In the genomic region with DNA sequence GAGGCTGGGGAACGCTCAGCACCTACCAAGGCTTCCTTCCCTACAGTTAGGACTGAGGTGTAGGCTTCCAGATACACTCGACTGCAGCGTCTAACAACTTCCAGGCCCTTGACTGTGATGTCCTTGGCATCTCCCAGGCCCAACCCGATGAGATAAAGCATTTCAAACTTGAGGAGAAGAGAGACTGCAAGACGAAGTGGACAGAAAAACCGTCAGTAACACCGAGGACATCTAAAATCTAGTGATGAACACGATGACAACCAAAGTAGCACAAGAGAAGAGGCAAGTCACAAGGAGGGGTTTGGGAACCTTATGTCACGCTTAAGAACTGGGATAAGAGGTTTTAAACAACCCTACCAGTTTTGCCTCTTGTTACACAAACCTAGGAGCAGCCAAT, we compare ENCODE assay signal across 1 cellular context.
TF ChIP-seq lines count a peak whose summit lies in the region.

No MANE protein-coding gene starts in this region.

TF ChIP-seq in WTC11, 78 proteins besides CTCF, POLR2A, EP300 and RAD21 (continued from another document):
- TF ChIP-seq, protein P1, sequence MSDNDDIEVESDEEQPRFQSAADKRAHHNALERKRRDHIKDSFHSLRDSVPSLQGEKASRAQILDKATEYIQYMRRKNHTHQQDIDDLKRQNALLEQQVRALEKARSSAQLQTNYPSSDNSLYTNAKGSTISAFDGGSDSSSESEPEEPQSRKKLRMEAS (CRISPR knock-in tag; IDR thresholded peaks at IDR 0.05): no peak
- TF ChIP-seq SMAD3 (CRISPR knock-in tag; IDR thresholded peaks at IDR 0.05; ENCODE audit: borderline replicate concordance): no peak
- TF ChIP-seq, protein P2, sequence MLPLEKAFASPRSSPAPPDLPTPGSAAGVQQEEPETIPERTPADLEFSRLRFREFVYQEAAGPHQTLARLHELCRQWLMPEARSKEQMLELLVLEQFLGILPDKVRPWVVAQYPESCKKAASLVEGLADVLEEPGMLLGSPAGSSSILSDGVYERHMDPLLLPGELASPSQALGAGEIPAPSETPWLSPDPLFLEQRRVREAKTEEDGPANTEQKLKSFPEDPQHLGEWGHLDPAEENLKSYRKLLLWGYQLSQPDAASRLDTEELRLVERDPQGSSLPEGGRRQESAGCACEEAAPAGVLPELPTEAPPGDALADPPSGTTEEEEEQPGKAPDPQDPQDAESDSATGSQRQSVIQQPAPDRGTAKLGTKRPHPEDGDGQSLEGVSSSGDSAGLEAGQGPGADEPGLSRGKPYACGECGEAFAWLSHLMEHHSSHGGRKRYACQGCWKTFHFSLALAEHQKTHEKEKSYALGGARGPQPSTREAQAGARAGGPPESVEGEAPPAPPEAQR (CRISPR knock-in tag; IDR thresholded peaks at IDR 0.05): no peak
- TF ChIP-seq, protein P3, sequence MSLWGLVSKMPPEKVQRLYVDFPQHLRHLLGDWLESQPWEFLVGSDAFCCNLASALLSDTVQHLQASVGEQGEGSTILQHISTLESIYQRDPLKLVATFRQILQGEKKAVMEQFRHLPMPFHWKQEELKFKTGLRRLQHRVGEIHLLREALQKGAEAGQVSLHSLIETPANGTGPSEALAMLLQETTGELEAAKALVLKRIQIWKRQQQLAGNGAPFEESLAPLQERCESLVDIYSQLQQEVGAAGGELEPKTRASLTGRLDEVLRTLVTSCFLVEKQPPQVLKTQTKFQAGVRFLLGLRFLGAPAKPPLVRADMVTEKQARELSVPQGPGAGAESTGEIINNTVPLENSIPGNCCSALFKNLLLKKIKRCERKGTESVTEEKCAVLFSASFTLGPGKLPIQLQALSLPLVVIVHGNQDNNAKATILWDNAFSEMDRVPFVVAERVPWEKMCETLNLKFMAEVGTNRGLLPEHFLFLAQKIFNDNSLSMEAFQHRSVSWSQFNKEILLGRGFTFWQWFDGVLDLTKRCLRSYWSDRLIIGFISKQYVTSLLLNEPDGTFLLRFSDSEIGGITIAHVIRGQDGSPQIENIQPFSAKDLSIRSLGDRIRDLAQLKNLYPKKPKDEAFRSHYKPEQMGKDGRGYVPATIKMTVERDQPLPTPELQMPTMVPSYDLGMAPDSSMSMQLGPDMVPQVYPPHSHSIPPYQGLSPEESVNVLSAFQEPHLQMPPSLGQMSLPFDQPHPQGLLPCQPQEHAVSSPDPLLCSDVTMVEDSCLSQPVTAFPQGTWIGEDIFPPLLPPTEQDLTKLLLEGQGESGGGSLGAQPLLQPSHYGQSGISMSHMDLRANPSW (CRISPR knock-in tag; conservative IDR thresholded peaks at IDR 0.05; ENCODE audit: low read depth): no peak
- TF ChIP-seq, protein P4, sequence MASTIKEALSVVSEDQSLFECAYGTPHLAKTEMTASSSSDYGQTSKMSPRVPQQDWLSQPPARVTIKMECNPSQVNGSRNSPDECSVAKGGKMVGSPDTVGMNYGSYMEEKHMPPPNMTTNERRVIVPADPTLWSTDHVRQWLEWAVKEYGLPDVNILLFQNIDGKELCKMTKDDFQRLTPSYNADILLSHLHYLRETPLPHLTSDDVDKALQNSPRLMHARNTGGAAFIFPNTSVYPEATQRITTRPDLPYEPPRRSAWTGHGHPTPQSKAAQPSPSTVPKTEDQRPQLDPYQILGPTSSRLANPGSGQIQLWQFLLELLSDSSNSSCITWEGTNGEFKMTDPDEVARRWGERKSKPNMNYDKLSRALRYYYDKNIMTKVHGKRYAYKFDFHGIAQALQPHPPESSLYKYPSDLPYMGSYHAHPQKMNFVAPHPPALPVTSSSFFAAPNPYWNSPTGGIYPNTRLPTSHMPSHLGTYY (CRISPR knock-in tag; IDR thresholded peaks at IDR 0.05): no peak
- TF ChIP-seq, protein P5, sequence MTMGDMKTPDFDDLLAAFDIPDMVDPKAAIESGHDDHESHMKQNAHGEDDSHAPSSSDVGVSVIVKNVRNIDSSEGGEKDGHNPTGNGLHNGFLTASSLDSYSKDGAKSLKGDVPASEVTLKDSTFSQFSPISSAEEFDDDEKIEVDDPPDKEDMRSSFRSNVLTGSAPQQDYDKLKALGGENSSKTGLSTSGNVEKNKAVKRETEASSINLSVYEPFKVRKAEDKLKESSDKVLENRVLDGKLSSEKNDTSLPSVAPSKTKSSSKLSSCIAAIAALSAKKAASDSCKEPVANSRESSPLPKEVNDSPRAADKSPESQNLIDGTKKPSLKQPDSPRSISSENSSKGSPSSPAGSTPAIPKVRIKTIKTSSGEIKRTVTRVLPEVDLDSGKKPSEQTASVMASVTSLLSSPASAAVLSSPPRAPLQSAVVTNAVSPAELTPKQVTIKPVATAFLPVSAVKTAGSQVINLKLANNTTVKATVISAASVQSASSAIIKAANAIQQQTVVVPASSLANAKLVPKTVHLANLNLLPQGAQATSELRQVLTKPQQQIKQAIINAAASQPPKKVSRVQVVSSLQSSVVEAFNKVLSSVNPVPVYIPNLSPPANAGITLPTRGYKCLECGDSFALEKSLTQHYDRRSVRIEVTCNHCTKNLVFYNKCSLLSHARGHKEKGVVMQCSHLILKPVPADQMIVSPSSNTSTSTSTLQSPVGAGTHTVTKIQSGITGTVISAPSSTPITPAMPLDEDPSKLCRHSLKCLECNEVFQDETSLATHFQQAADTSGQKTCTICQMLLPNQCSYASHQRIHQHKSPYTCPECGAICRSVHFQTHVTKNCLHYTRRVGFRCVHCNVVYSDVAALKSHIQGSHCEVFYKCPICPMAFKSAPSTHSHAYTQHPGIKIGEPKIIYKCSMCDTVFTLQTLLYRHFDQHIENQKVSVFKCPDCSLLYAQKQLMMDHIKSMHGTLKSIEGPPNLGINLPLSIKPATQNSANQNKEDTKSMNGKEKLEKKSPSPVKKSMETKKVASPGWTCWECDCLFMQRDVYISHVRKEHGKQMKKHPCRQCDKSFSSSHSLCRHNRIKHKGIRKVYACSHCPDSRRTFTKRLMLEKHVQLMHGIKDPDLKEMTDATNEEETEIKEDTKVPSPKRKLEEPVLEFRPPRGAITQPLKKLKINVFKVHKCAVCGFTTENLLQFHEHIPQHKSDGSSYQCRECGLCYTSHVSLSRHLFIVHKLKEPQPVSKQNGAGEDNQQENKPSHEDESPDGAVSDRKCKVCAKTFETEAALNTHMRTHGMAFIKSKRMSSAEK (CRISPR knock-in tag; IDR thresholded peaks at IDR 0.05; ENCODE audit: borderline replicate concordance): no peak
- no peak for TF ChIP-seq CBFB (CRISPR knock-in tag; IDR thresholded peaks at IDR 0.05; ENCODE audit: low read depth)
- no peak for TF ChIP-seq CREB1 (CRISPR knock-in tag; IDR thresholded peaks at IDR 0.05)
- TF ChIP-seq, protein P6, sequence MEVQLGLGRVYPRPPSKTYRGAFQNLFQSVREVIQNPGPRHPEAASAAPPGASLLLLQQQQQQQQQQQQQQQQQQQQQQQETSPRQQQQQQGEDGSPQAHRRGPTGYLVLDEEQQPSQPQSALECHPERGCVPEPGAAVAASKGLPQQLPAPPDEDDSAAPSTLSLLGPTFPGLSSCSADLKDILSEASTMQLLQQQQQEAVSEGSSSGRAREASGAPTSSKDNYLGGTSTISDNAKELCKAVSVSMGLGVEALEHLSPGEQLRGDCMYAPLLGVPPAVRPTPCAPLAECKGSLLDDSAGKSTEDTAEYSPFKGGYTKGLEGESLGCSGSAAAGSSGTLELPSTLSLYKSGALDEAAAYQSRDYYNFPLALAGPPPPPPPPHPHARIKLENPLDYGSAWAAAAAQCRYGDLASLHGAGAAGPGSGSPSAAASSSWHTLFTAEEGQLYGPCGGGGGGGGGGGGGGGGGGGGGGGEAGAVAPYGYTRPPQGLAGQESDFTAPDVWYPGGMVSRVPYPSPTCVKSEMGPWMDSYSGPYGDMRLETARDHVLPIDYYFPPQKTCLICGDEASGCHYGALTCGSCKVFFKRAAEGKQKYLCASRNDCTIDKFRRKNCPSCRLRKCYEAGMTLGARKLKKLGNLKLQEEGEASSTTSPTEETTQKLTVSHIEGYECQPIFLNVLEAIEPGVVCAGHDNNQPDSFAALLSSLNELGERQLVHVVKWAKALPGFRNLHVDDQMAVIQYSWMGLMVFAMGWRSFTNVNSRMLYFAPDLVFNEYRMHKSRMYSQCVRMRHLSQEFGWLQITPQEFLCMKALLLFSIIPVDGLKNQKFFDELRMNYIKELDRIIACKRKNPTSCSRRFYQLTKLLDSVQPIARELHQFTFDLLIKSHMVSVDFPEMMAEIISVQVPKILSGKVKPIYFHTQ (CRISPR knock-in tag; IDR thresholded peaks at IDR 0.05): no peak
- TF ChIP-seq, protein P7, sequence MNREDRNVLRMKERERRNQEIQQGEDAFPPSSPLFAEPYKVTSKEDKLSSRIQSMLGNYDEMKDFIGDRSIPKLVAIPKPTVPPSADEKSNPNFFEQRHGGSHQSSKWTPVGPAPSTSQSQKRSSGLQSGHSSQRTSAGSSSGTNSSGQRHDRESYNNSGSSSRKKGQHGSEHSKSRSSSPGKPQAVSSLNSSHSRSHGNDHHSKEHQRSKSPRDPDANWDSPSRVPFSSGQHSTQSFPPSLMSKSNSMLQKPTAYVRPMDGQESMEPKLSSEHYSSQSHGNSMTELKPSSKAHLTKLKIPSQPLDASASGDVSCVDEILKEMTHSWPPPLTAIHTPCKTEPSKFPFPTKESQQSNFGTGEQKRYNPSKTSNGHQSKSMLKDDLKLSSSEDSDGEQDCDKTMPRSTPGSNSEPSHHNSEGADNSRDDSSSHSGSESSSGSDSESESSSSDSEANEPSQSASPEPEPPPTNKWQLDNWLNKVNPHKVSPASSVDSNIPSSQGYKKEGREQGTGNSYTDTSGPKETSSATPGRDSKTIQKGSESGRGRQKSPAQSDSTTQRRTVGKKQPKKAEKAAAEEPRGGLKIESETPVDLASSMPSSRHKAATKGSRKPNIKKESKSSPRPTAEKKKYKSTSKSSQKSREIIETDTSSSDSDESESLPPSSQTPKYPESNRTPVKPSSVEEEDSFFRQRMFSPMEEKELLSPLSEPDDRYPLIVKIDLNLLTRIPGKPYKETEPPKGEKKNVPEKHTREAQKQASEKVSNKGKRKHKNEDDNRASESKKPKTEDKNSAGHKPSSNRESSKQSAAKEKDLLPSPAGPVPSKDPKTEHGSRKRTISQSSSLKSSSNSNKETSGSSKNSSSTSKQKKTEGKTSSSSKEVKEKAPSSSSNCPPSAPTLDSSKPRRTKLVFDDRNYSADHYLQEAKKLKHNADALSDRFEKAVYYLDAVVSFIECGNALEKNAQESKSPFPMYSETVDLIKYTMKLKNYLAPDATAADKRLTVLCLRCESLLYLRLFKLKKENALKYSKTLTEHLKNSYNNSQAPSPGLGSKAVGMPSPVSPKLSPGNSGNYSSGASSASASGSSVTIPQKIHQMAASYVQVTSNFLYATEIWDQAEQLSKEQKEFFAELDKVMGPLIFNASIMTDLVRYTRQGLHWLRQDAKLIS (CRISPR knock-in tag; IDR thresholded peaks at IDR 0.05; ENCODE audit: borderline replicate concordance): no peak
- TF ChIP-seq, protein P8, sequence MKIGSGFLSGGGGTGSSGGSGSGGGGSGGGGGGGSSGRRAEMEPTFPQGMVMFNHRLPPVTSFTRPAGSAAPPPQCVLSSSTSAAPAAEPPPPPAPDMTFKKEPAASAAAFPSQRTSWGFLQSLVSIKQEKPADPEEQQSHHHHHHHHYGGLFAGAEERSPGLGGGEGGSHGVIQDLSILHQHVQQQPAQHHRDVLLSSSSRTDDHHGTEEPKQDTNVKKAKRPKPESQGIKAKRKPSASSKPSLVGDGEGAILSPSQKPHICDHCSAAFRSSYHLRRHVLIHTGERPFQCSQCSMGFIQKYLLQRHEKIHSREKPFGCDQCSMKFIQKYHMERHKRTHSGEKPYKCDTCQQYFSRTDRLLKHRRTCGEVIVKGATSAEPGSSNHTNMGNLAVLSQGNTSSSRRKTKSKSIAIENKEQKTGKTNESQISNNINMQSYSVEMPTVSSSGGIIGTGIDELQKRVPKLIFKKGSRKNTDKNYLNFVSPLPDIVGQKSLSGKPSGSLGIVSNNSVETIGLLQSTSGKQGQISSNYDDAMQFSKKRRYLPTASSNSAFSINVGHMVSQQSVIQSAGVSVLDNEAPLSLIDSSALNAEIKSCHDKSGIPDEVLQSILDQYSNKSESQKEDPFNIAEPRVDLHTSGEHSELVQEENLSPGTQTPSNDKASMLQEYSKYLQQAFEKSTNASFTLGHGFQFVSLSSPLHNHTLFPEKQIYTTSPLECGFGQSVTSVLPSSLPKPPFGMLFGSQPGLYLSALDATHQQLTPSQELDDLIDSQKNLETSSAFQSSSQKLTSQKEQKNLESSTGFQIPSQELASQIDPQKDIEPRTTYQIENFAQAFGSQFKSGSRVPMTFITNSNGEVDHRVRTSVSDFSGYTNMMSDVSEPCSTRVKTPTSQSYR (CRISPR knock-in tag; IDR thresholded peaks at IDR 0.05): no peak
- no peak for TF ChIP-seq NR3C1 (CRISPR knock-in tag; conservative IDR thresholded peaks at IDR 0.05; ENCODE audit: low read depth)
TF ChIP-seq in WTC11: peak in this region for 0.
